29 cellular contexts compared by ENCODE assay signal in genomic region chr12:8445731-8446130, GRCh38. TPM values are rescaled to one million over a fixed set of nuclear protein-coding genes. Genes with fewer than 3 reads are reported as not detected.
"Had no signal": no experiment of that assay in that cellular context is flagged by ENCODE, and none has a peak within 500 bp of the region (broad histone marks: within the 10 kb centered on the region; RNA-seq: fewer than 3 reads in every experiment).

No MANE protein-coding gene starts in this region.

- H3K4me1 ChIP-seq: esophagus muscularis mucosa, foreskin keratinocyte, gastroesophageal sphincter, heart right ventricle had no signal

- FAIRE-seq: astrocyte had no signal

- ATAC-seq: activated CD4-positive, alpha-beta T cell treated with anti-CD3 and anti-CD28 coated beads for 36 hours; activated CD8-positive, alpha-beta memory T cell treated with anti-CD3 and anti-CD28 coated beads, Interleukin-2, amount 10 ng/mL, durations not matched to agents 7 days and 5 days; activated CD8-positive, alpha-beta T cell treated with anti-CD3 and anti-CD28 coated beads, Interleukin-2, amount 10 ng/mL, durations not matched to agents 7 days and 5 days; activated T-cell treated with anti-CD3 and anti-CD28 coated beads, Interleukin-2, amount 50 U/mL, for 72 hours; foreskin keratinocyte; gastroesophageal sphincter; heart right ventricle had no signal

- H3K4me3 ChIP-seq: coronary artery, dorsolateral prefrontal cortex, esophagus muscularis mucosa, gastroesophageal sphincter, heart right ventricle had no signal

- DNase-seq: activated CD4-positive, alpha-beta memory T cell treated with anti-CD3 and anti-CD28 coated beads for 36 hours; activated CD4-positive, alpha-beta T cell treated with anti-CD3 and anti-CD28 coated beads, Interleukin-2, amount 10 ng/mL, durations not matched to agents 24 days and 14 days; activated CD4-positive, CD25-positive, alpha-beta regulatory T cell; activated CD4-positive, CD25-positive, alpha-beta regulatory T cell treated with anti-CD3 and anti-CD28 coated beads, Interleukin-2, amount 50 U/mL, for 72 hours; activated CD8-positive, alpha-beta memory T cell treated with anti-CD3 and anti-CD28 coated beads, Interleukin-2, amount 10 ng/mL, durations not matched to agents 7 days and 5 days; activated CD8-positive, alpha-beta memory T cell treated with anti-CD3 and anti-CD28 coated beads, Interleukin-2, amount 50 U/mL, for 4 hours; activated gamma-delta T cell; activated naive CD4-positive, alpha-beta T cell; activated naive CD4-positive, alpha-beta T cell treated with anti-CD3 and anti-CD28 coated beads, Interleukin-2, amount 10 ng/mL, durations not matched to agents 7 days and 5 days; activated T-cell treated with anti-CD3 and anti-CD28 coated beads, Interleukin-2, amount 50 U/mL, for 1 hour; activated T-cell treated with anti-CD3 and anti-CD28 coated beads, Interleukin-2, amount 50 U/mL, for 72 hours; amniotic stem cell; anterior cingulate cortex; caudate nucleus; dorsolateral prefrontal cortex; effector memory CD4-positive, alpha-beta T cell; endodermal cell; erythroblast; foreskin keratinocyte; heart right ventricle had no signal

- H3K27ac ChIP-seq: coronary artery, dorsolateral prefrontal cortex, esophagus muscularis mucosa, foreskin keratinocyte, gastroesophageal sphincter, heart right ventricle had no signal

- H3K27me3 ChIP-seq: dorsolateral prefrontal cortex, esophagus muscularis mucosa, foreskin keratinocyte, gastroesophageal sphincter, heart right ventricle had no signal

- H3K9me3 ChIP-seq: esophagus muscularis mucosa, gastroesophageal sphincter, heart right ventricle had no signal

- H3K36me3 ChIP-seq: esophagus muscularis mucosa, gastroesophageal sphincter, heart right ventricle had no signal

RNA-seq across cellular contexts. Expression of gene CLEC6A, which starts 10.0 kb away (rescaled TPM):
- total RNA-seq: activated CD4-positive, alpha-beta memory T cell treated with anti-CD3 and anti-CD28 coated beads for 36 hours; activated CD4-positive, alpha-beta T cell treated with anti-CD3 and anti-CD28 coated beads for 36 hours; activated CD4-positive, alpha-beta T cell treated with anti-CD3 and anti-CD28 coated beads, Interleukin-2, amount 10 ng/mL, durations not matched to agents 24 days and 14 days; activated CD8-positive, alpha-beta memory T cell treated with anti-CD3 and anti-CD28 coated beads for 36 hours; activated CD8-positive, alpha-beta memory T cell treated with anti-CD3 and anti-CD28 coated beads, Interleukin-2, amount 10 ng/mL, durations not matched to agents 7 days and 5 days; activated CD8-positive, alpha-beta T cell treated with anti-CD3 and anti-CD28 coated beads, Interleukin-2, amount 10 ng/mL, durations not matched to agents 7 days and 5 days; activated T-cell treated with anti-CD3 and anti-CD28 coated beads, Interleukin-2, amount 50 U/mL, for 72 hours; astrocyte; esophagus muscularis mucosa; foreskin keratinocyte; gastroesophageal sphincter; glomerular endothelial cell; T-helper 1 cell treated with Interleukin-12 subunit alpha and Interleukin-12 subunit beta and Interleukin-4 antibody, amounts not matched to agents 30 ng/mL and 1 ng/mL, for 36 hours had no signal
- polyA plus RNA-seq: foreskin keratinocyte, heart right ventricle had no signal
